ENCODE assay signal across 8 cellular contexts in the genomic region with DNA sequence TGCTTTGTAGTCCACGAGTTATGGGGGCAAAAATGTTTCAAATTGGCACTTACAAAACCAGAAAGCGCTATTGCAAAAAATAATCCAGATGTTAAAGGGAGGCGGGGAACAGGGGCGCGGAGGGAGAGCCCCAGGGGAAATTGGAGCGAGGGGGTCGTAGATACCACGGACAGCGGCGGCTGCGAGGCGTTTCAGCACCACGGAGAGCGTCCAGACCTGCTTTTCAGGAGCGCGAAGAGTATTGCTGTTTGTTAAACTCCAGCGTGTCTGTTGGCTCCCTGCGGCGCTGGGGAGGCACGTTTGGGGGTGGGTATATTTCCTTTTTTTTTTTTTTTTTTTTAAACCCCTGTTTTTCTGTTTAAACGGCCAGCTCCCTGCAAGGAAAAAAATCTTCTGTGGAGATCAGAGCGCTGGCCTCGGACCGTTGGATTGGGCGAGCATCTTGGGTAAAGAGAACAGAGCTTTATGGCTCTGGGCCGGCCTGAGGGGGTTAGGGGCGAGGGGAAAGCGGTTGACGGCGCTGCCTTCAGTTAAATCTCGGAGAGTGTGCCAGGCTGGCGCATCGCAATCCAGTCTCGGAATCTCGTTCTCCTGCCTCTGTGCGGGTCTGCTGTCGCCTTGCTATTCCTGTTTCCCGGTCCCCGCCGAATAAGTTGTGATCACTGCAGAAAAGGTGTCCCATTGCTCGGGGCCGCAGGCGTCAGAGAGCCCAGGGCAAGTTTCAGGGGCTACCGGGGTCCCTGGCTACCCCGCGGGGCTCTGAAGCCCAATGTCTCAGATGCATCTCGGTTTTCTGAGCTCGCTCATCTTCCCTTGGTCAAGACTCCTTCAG. TPM values are rescaled to one million over a fixed set of nuclear protein-coding genes. Genes with fewer than 3 reads are reported as not detected.
DNase-seq lines count a peak whose midpoint lies in the region; ATAC-seq, FAIRE-seq and TF ChIP-seq lines count a peak whose summit lies in the region.

TSS of gene GLRA1 (minus strand) at position 288 of the 832 bp plus-strand sequence. CDS start 302 bp downstream, outside the sequence.

- H3K9me3 ChIP-seq in psoas muscle (peaks cover under 1% of the 10 kb centered on the region), small intestine (ENCODE audit: control insufficient read depth, low read depth) (no peaks in the 10 kb centered on the region)

- H3K36me3 ChIP-seq in psoas muscle (ENCODE audit: insufficient read depth in 1 of 2, low read depth in 1 of 2), result no peaks in the 10 kb centered on the region
- H3K36me3 ChIP-seq in small intestine (ENCODE audit: control insufficient read depth in 2 of 2, insufficient read depth in 2 of 2, low read length in 2 of 2), result no peaks in the 10 kb centered on the region

- no peaks in the 10 kb centered on the region for H3K36me3 Mint-ChIP-seq in glutamatergic neuron (ENCODE audit: unreplicated experiment)

- no peaks in the 10 kb centered on the region for H3K4me1 ChIP-seq in psoas muscle
- H3K4me1 ChIP-seq in small intestine (ENCODE audit: control insufficient read depth in 2 of 2, insufficient read depth in 1 of 2, low read depth in 1 of 2, low read length in 1 of 2), result no peaks in the 10 kb centered on the region

- H3K4me1 Mint-ChIP-seq in glutamatergic neuron (ENCODE audit: low read depth, unreplicated experiment), result peaks cover 16% of the 10 kb centered on the region

- peak in 3 of 4 donors; percentile 46 to 68 (median 65) for ATAC-seq in psoas muscle
- ATAC-seq in HG02678 (IDR thresholded peaks at IDR 0.05; ENCODE audit: unreplicated experiment), result no peak
- ATAC-seq in HG03025 (IDR thresholded peaks at IDR 0.05; ENCODE audit: low FRiP score, unreplicated experiment), result no peak

- H3K27me3 Mint-ChIP-seq in glutamatergic neuron (ENCODE audit: unreplicated experiment), result peaks cover 7% of the 10 kb centered on the region

- H3K9me3 Mint-ChIP-seq in glutamatergic neuron (ENCODE audit: unreplicated experiment), result no peaks in the 10 kb centered on the region

- peak; percentile 23 for DNase-seq in GM19238 (ENCODE audit: insufficient read length, low spot score)
- peak; percentile 13 for DNase-seq in NCI-H748 treated with DMSO at 0.1 percent for 48 hours (lab: John Stamatoyannopoulos, UW)
- DNase-seq in activated effector memory CD4-positive, alpha-beta T cell treated with Interleukin-2 at 50 U/mL for 16 hours, result peak; percentile 29
- DNase-seq in glutamatergic neuron, result no peak
- DNase-seq in psoas muscle, result peak; percentile 34 to 59
- DNase-seq in small intestine, result no peak

- H3K4me3 ChIP-seq in psoas muscle (no peak within 1 kb of the TSS), small intestine (ENCODE audit: low read depth in 1 of 2, low read length in 2 of 2) (no peak within 1 kb of the TSS)

- TF ChIP-seq CTCF in glutamatergic neuron (IDR thresholded peaks at IDR 0.05; ENCODE audit: partially characterized antibody, unreplicated experiment) (no peak), psoas muscle (IDR thresholded peaks at IDR 0.05) (no peak)

- H3K27ac ChIP-seq in psoas muscle (no peak within 1 kb of the TSS), small intestine (ENCODE audit: low read depth in 1 of 2, low read length in 1 of 2) (no peak within 1 kb of the TSS)

- intact Hi-C loops in psoas muscle (cut with DNase I), result no loop called here

- H3K27ac Mint-ChIP-seq in glutamatergic neuron (ENCODE audit: unreplicated experiment), result peak within 1 kb of the TSS; percentile 23

- FAIRE-seq in small intestine (lab: Jason Lieb, UNC), result no peak

- peak within 1 kb of the TSS; percentile 76 for H3K4me3 Mint-ChIP-seq in glutamatergic neuron (ENCODE audit: unreplicated experiment)

- 3 to 8% (median 6%) methylated on average over 47 to 48 of the region's 48 CpGs for WGBS in psoas muscle, 3 donors
- 8 to 27% (median 20%) methylated on average over 48 of the region's 48 CpGs for WGBS in small intestine, 3 donors

- H3K27me3 ChIP-seq in psoas muscle (ENCODE audit: insufficient read depth in 3 of 3, low read length in 2 of 3), result peaks cover 0 to 11% (median 0%) of the 10 kb centered on the region in 3 donors
- H3K27me3 ChIP-seq in small intestine (ENCODE audit: control insufficient read depth in 2 of 2, insufficient read depth in 2 of 2, low read length in 2 of 2), result peaks cover 0 to 6% of the 10 kb centered on the region in 2 donors

RNA-seq across cellular contexts. Expression of gene GLRA1, which starts in this region (rescaled TPM):
- total RNA-seq in glutamatergic neuron (ENCODE audit: unreplicated experiment) (0.22 TPM), psoas muscle (not detected)
- polyA plus RNA-seq in psoas muscle (not detected), small intestine (not detected)

Comparison
In these comparisons a context has a peak if more than half of its experiments do, and no peak if none do; other contexts are left out.
1. Peak in DNase-seq and ATAC-seq in psoas muscle; RNA of the gene not detected or under 1 TPM.
2. DNase-seq: peak in GM19238 (single experiment), NCI-H748 treated with DMSO at 0.1 percent for 48 hours (single experiment) and activated effector memory CD4-positive, alpha-beta T cell treated with Interleukin-2 at 50 U/mL for 16 hours (single experiment); none in glutamatergic neuron (single experiment) and small intestine (single experiment).